In the genomic region with DNA sequence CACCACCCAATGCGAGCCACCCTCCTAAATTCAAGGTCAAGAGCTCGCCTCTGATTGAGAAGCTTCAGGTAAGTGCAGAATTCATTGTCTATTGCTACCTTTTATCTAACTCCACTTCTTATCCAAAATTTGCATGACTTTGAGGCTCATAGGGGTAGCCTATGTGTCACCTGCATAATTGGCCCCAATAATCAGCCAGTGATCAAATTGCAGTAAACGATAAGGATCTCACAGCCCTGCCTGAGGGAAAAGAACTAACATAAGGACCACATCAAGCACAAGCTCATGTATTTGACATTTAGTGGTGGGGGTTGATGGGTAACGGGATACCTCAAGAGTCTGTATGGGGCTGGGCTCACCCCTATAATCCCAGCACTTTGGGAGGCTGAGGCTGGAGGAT, we compare ENCODE assay signal across 10 cellular contexts.
"Had no signal": no experiment of that assay in that cellular context is flagged by ENCODE, and none has a peak within 500 bp of the region (broad histone marks: within the 10 kb centered on the region; RNA-seq: fewer than 3 reads in every experiment).

No MANE protein-coding gene starts in this region.

- H3K27ac ChIP-seq: parathyroid adenoma, tibial nerve had no signal

- H2AFZ ChIP-seq: parathyroid adenoma had no signal

- H3K4me3 ChIP-seq: tibial nerve had no signal

- DNase-seq: activated CD4-positive, CD25-positive, alpha-beta regulatory T cell treated with anti-CD3 and anti-CD28 coated beads, Interleukin-2, amount 50 U/mL, for 72 hours; activated T-cell treated with anti-CD3 and anti-CD28 coated beads for 4 hours; aorta; endodermal cell; erythroblast; stimulated activated CD4-positive, alpha-beta T cell treated with anti-CD3 and anti-CD28 coated beads, Interleukin-4, amount 100 ng/mL, for 1 hour; stimulated activated CD8-positive, alpha-beta memory T cell treated with anti-CD3 and anti-CD28 coated beads, Interleukin-4, amount 100 ng/mL, for 48 hours had no signal

- H3K27me3 ChIP-seq: tibial nerve had no signal

- H3K9me3 ChIP-seq: tibial nerve had no signal

- H3K4me3 Mint-ChIP-seq: endodermal cell, neural crest cell had no signal

- H3K9me3 Mint-ChIP-seq: endodermal cell, neural crest cell had no signal

- H3K36me3 ChIP-seq: tibial nerve had no signal

- H3K79me2 ChIP-seq: parathyroid adenoma had no signal

- H3K27ac Mint-ChIP-seq: endodermal cell had no signal
